19 cellular contexts compared by ENCODE assay signal in genomic region chr1:24388331-24388870, GRCh38. TPM values are rescaled to one million over a fixed set of nuclear protein-coding genes. Genes with fewer than 3 reads are reported as not detected.
DNase-seq lines count a peak whose midpoint lies in the region; ATAC-seq and TF ChIP-seq lines count a peak whose summit lies in the region.
"Had no signal": no experiment of that assay in that cellular context is flagged by ENCODE, and none has a peak within 500 bp of the region (broad histone marks: within the 10 kb centered on the region; RNA-seq: fewer than 3 reads in every experiment).

No MANE protein-coding gene starts in this region.

- peak; percentile 17 for DNase-seq in activated CD8-positive, alpha-beta T cell treated with anti-CD3 and anti-CD28 coated beads, Interleukin-2, amount 10 ng/mL, durations not matched to agents 7 days and 5 days
- DNase-seq in activated CD8-positive, alpha-beta T cell treated with anti-CD3 and anti-CD28 coated beads for 36 hours, result no peak
- DNase-seq in MM.1S, result no peak
- DNase-seq in epithelial cell of prostate (ENCODE audit: low read depth, low spot score), result no peak
- no peak for DNase-seq in trophoblast cell
- no peak for DNase-seq in sciatic nerve (ENCODE audit: low spot score)
- DNase-seq in ovary, result no peak
- DNase-seq in stimulated activated CD4-positive, alpha-beta T cell treated with anti-CD3 and anti-CD28 coated beads, Interleukin-15, amount 100 ng/mL, for 24 hours, result no peak
- DNase-seq: 8988T; CD4-positive, alpha-beta memory T cell; GOT3; KG1; NCI-H1436 treated with DMSO at 0.1 percent for 48 hours; NCI-H2029; NCI-H2171 treated with DMSO at 0.1 percent for 48 hours; NCI-H446; NCI-H69; Peyer's patch; Right ventricle myocardium superior had no signal

- no peaks in the 10 kb centered on the region for H3K9me3 ChIP-seq in MM.1S (replicated peaks; ENCODE audit: insufficient read depth, low read length)
- peaks cover 3% of the 10 kb centered on the region for H3K9me3 ChIP-seq in trophoblast cell (ENCODE audit: insufficient read depth, low read depth, low read length)
- H3K9me3 ChIP-seq in ovary, result no peaks in the 10 kb centered on the region
- H3K9me3 ChIP-seq: Peyer's patch had no signal

- no peak overlapping the region for H2AFZ ChIP-seq in MM.1S (ENCODE audit: low read length)
- H2AFZ ChIP-seq in trophoblast cell (ENCODE audit: insufficient read depth, low read length, poor library complexity), result no peak overlapping the region

- peak overlapping the region; percentile 38 for H3K23ac ChIP-seq in trophoblast cell (ENCODE audit: low read length)

- no peak overlapping the region for H4K91ac ChIP-seq in trophoblast cell (ENCODE audit: low read depth, low read length)

- no peak overlapping the region for H2BK120ac ChIP-seq in trophoblast cell (ENCODE audit: insufficient read depth, low read length, poor library complexity)

- POLR2A ChIA-PET in activated CD8-positive, alpha-beta T cell treated with anti-CD3 and anti-CD28 coated beads, Interleukin-2, amount 10 ng/mL, durations not matched to agents 7 days and 5 days (lab: Charles Lee), result no interaction called here
- POLR2A ChIA-PET in activated CD8-positive, alpha-beta T cell treated with anti-CD3 and anti-CD28 coated beads for 36 hours (lab: Charles Lee), result interaction anchor here (0.8 kb wide), 1 partner anchor 174 kb away, joined by 3 read pairs; no protein-coding TSS in a partner anchor

- no CpG with 5 or more reads among the region's 8 CpGs for WGBS in trophoblast cell (ENCODE audit: extremely low coverage, insufficient coverage, insufficient read length)
- 86 to 91% (median 89%) methylated on average over 8 of the region's 8 CpGs for WGBS in ovary, 3 donors

- H3K79me2 ChIP-seq in MM.1S (ENCODE audit: low read length), result no peaks in the 10 kb centered on the region
- no peaks in the 10 kb centered on the region for H3K79me2 ChIP-seq in trophoblast cell (ENCODE audit: control insufficient read depth, insufficient read depth, low read length, poor library complexity)

- peak overlapping the region; percentile 83 for H3K27ac ChIP-seq in MM.1S (ENCODE audit: low read length)
- peak overlapping the region; percentile 14 for H3K27ac ChIP-seq in epithelial cell of prostate
- H3K27ac ChIP-seq in trophoblast cell (ENCODE audit: low read depth, low read length), result no peak overlapping the region
- no peak overlapping the region for H3K27ac ChIP-seq in ovary

- no peaks in the 10 kb centered on the region for H4K20me1 ChIP-seq in MM.1S (ENCODE audit: insufficient read depth, low read length)

- H3K18ac ChIP-seq in trophoblast cell (ENCODE audit: low read length), result no peak overlapping the region

- H3K4me1 Mint-ChIP-seq in activated CD8-positive, alpha-beta T cell treated with anti-CD3 and anti-CD28 coated beads, Interleukin-2, amount 10 ng/mL, durations not matched to agents 7 days and 5 days (ENCODE audit: low read depth), result peaks cover 49% of the 10 kb centered on the region
- H3K4me1 Mint-ChIP-seq in activated CD8-positive, alpha-beta T cell treated with anti-CD3 and anti-CD28 coated beads for 36 hours (ENCODE audit: low read depth), result peaks cover 54% of the 10 kb centered on the region

- H3K4me1 ChIP-seq in MM.1S (ENCODE audit: low read length) (peaks cover 87% of the 10 kb centered on the region), trophoblast cell (ENCODE audit: control insufficient read depth in 1 of 2, insufficient read depth in 2 of 2, low read length in 2 of 2) (no peaks in the 10 kb centered on the region), ovary (ENCODE audit: insufficient read depth) (no peaks in the 10 kb centered on the region)

- peak overlapping the region; percentile 39; the same call in 1 of the 2 replicates for H3K9ac ChIP-seq in MM.1S (ENCODE audit: low read length)
- H3K9ac ChIP-seq in trophoblast cell (ENCODE audit: low read length), result no peak overlapping the region

- H2AK5ac ChIP-seq in trophoblast cell (ENCODE audit: low read length), result no peak overlapping the region

- TF ChIP-seq CTCF in activated CD8-positive, alpha-beta T cell treated with anti-CD3 and anti-CD28 coated beads for 36 hours (IDR thresholded peaks at IDR 0.05), result no peak
- TF ChIP-seq CTCF in MM.1S (IDR thresholded peaks at IDR 0.05; ENCODE audit: low read length) (no peak), ovary (IDR thresholded peaks at IDR 0.05) (no peak)

- CTCF ChIA-PET in activated CD8-positive, alpha-beta T cell treated with anti-CD3 and anti-CD28 coated beads, Interleukin-2, amount 10 ng/mL, durations not matched to agents 7 days and 5 days (lab: Charles Lee), result interaction anchor here (1.4 to 10.1 kb wide), 2 partner anchors 27 to 188 kb away, joined by 4 to 162 read pairs; partner anchors contain the start of gene NIPAL3
- CTCF ChIA-PET in activated CD8-positive, alpha-beta T cell treated with anti-CD3 and anti-CD28 coated beads for 36 hours (lab: Charles Lee), result interaction anchor here (2.6 to 6.0 kb wide), 2 partner anchors 189 to 199 kb away, joined by 15 to 137 read pairs; no protein-coding TSS in a partner anchor

- no peaks in the 10 kb centered on the region for H3K27me3 ChIP-seq in MM.1S (replicated peaks; ENCODE audit: insufficient read depth, low read length)
- H3K27me3 ChIP-seq in trophoblast cell (ENCODE audit: insufficient read depth, low read length), result no peaks in the 10 kb centered on the region
- H3K27me3 ChIP-seq in ovary, result no peaks in the 10 kb centered on the region
- H3K27me3 ChIP-seq: Peyer's patch had no signal

- no peak overlapping the region for H3K4ac ChIP-seq in trophoblast cell (ENCODE audit: low read depth, low read length)

- peaks cover 6% of the 10 kb centered on the region for H3K36me3 Mint-ChIP-seq in activated CD8-positive, alpha-beta T cell treated with anti-CD3 and anti-CD28 coated beads, Interleukin-2, amount 10 ng/mL, durations not matched to agents 7 days and 5 days (ENCODE audit: low read depth)
- H3K36me3 Mint-ChIP-seq in activated CD8-positive, alpha-beta T cell treated with anti-CD3 and anti-CD28 coated beads for 36 hours (ENCODE audit: low read depth), result peaks cover 2% of the 10 kb centered on the region

- peak overlapping the region; percentile 43; the same call in 1 of the 2 replicates for H3K4me2 ChIP-seq in MM.1S (ENCODE audit: low read depth, low read length)
- H3K4me2 ChIP-seq in trophoblast cell (ENCODE audit: low read length), result no peak overlapping the region

- intact Hi-C loops in activated CD8-positive, alpha-beta T cell treated with anti-CD3 and anti-CD28 coated beads for 36 hours (cut with micrococcal nuclease), result no loop called here
- intact Hi-C loops in sciatic nerve (cut with DNase I), result loop anchor here (10.0 kb wide), 1 partner anchor 724 kb away; no protein-coding TSS in a partner anchor
- intact Hi-C loops in ovary (cut with DNase I), result loop anchor here in 2 of 4 donors (5.0 kb wide), 2 partner anchors 186 to 191 kb away; no protein-coding TSS in a partner anchor

- H3K4me3 ChIP-seq in MM.1S (ENCODE audit: low read length) (no peak overlapping the region), trophoblast cell (ENCODE audit: low read depth, low read length) (no peak overlapping the region), ovary (no peak overlapping the region)
- H3K4me3 ChIP-seq: Peyer's patch had no signal

- H3K36me3 ChIP-seq in MM.1S (replicated peaks; ENCODE audit: insufficient read depth, low read length) (no peaks in the 10 kb centered on the region), trophoblast cell (ENCODE audit: control insufficient read depth in 1 of 2, insufficient read depth in 2 of 2, low read length in 2 of 2) (peaks cover 1 to 4% of the 10 kb centered on the region in 2 experiments), ovary (no peaks in the 10 kb centered on the region)
- H3K36me3 ChIP-seq: Peyer's patch had no signal

- H3K9me2 ChIP-seq in MM.1S (replicated peaks; ENCODE audit: insufficient read depth, low read length), result no peaks in the 10 kb centered on the region

- no peak overlapping the region for H4K12ac ChIP-seq in trophoblast cell (ENCODE audit: low read depth, low read length)

- H3K79me1 ChIP-seq in trophoblast cell (ENCODE audit: low read length), result no peaks in the 10 kb centered on the region

- H3K4me3 Mint-ChIP-seq in activated CD8-positive, alpha-beta T cell treated with anti-CD3 and anti-CD28 coated beads, Interleukin-2, amount 10 ng/mL, durations not matched to agents 7 days and 5 days, result no peak overlapping the region
- no peak overlapping the region for H3K4me3 Mint-ChIP-seq in activated CD8-positive, alpha-beta T cell treated with anti-CD3 and anti-CD28 coated beads for 36 hours
- H3K4me3 Mint-ChIP-seq: CD4-positive, alpha-beta memory T cell had no signal

- H3K9me3 Mint-ChIP-seq in activated CD8-positive, alpha-beta T cell treated with anti-CD3 and anti-CD28 coated beads, Interleukin-2, amount 10 ng/mL, durations not matched to agents 7 days and 5 days (ENCODE audit: insufficient read depth), result no peaks in the 10 kb centered on the region
- H3K9me3 Mint-ChIP-seq in activated CD8-positive, alpha-beta T cell treated with anti-CD3 and anti-CD28 coated beads for 36 hours, result no peaks in the 10 kb centered on the region
- H3K9me3 Mint-ChIP-seq: CD4-positive, alpha-beta memory T cell had no signal

- H4K8ac ChIP-seq in trophoblast cell (ENCODE audit: low read depth, low read length), result no peak overlapping the region

- H3K27ac Mint-ChIP-seq in activated CD8-positive, alpha-beta T cell treated with anti-CD3 and anti-CD28 coated beads, Interleukin-2, amount 10 ng/mL, durations not matched to agents 7 days and 5 days, result no peak overlapping the region
- no peak overlapping the region for H3K27ac Mint-ChIP-seq in activated CD8-positive, alpha-beta T cell treated with anti-CD3 and anti-CD28 coated beads for 36 hours

- no peak for TF ChIP-seq POLR2A in ovary (IDR thresholded peaks at IDR 0.05)

- H3F3A ChIP-seq in MM.1S (ENCODE audit: insufficient read depth, low read length), result peaks cover 78% of the 10 kb centered on the region

- TF ChIP-seq EP300 in ovary (IDR thresholded peaks at IDR 0.05), result no peak

- no peak overlapping the region for H3K14ac ChIP-seq in trophoblast cell (ENCODE audit: low read length)

- ATAC-seq in activated CD8-positive, alpha-beta T cell treated with anti-CD3 and anti-CD28 coated beads, Interleukin-2, amount 10 ng/mL, durations not matched to agents 7 days and 5 days, result no peak
- no peak for ATAC-seq in activated CD8-positive, alpha-beta T cell treated with anti-CD3 and anti-CD28 coated beads for 36 hours
- ATAC-seq in sciatic nerve, result no peak

- H2BK12ac ChIP-seq in trophoblast cell (ENCODE audit: low read length), result no peak overlapping the region

- H3K27me3 Mint-ChIP-seq in activated CD8-positive, alpha-beta T cell treated with anti-CD3 and anti-CD28 coated beads, Interleukin-2, amount 10 ng/mL, durations not matched to agents 7 days and 5 days (ENCODE audit: low read depth), result no peaks in the 10 kb centered on the region
- H3K27me3 Mint-ChIP-seq in activated CD8-positive, alpha-beta T cell treated with anti-CD3 and anti-CD28 coated beads for 36 hours, result no peaks in the 10 kb centered on the region
- H3K27me3 Mint-ChIP-seq: CD4-positive, alpha-beta memory T cell had no signal

- no peak overlapping the region for H2BK5ac ChIP-seq in trophoblast cell (ENCODE audit: low read depth, low read length, poor library complexity)

RNA-seq across cellular contexts. Expression of gene STPG1, which starts 25.2 kb away (rescaled TPM):
- 1 to 10 TPM; 8.0 to 9.9 TPM for total RNA-seq in activated CD8-positive, alpha-beta T cell treated with anti-CD3 and anti-CD28 coated beads, Interleukin-2, amount 10 ng/mL, durations not matched to agents 7 days and 5 days
- total RNA-seq in activated CD8-positive, alpha-beta T cell treated with anti-CD3 and anti-CD28 coated beads for 36 hours, result 1 to 10 TPM; 5.6 to 6.3 TPM
- polyA plus RNA-seq in trophoblast cell (2013), result 6.1 and 6.6 TPM in 2 replicates
- total RNA-seq in sciatic nerve (6.2 TPM), ovary (10 to 100 TPM in 1 of 7 donors, 1 to 10 TPM in 6; 5.4 to 12.6 (median 7.3) TPM)
- 1 to 10 TPM; 4.5 to 9.0 TPM for polyA plus RNA-seq in ovary

RNA-seq across cellular contexts. Expression of gene NIPAL3, which starts 27.2 kb away (rescaled TPM):
- total RNA-seq in activated CD8-positive, alpha-beta T cell treated with anti-CD3 and anti-CD28 coated beads, Interleukin-2, amount 10 ng/mL, durations not matched to agents 7 days and 5 days, result 10 to 100 TPM; 43.4 to 46.9 TPM
- 10 to 100 TPM; 33.2 to 33.3 TPM for total RNA-seq in activated CD8-positive, alpha-beta T cell treated with anti-CD3 and anti-CD28 coated beads for 36 hours
- 17.7 and 18.4 TPM in 2 replicates for polyA plus RNA-seq in trophoblast cell (2013)
- total RNA-seq in sciatic nerve (23.7 TPM), ovary (10 to 100 TPM in 6 of 7 donors, 1 to 10 TPM in 1; 8.2 to 22.3 (median 13.1) TPM)
- 10 to 100 TPM in 1 of 2 donors, 1 to 10 TPM in 1; 4.4 to 18.3 TPM for polyA plus RNA-seq in ovary

Comparison
In these comparisons a context has a peak if more than half of its experiments do, and no peak if none do; other contexts are left out.
1. H3K27ac ChIP-seq: peak in MM.1S (single experiment) and epithelial cell of prostate (single experiment); none in trophoblast cell (single experiment) and ovary (0 of 2).